ENCODE assay signal across 21 cellular contexts in the genomic region with DNA sequence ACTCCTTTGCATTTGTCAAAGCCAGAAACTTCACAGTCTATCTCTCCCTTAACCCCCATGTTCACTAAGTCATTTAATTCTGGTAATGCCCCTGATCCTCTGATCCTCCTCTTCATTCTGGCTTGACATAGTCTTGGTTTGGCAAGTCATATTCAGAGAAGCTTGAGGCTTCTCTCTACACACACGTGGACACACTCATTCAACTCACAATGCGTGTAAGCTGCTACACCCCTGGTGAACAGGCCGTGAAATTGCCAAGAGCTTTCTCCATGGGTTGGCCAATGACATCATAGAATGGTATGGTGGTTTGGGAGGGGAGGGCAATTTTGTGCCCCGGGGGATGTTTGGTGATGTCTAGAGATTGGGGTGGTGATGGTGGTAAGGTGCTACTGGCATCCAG. TPM values are rescaled to one million over a fixed set of nuclear protein-coding genes. Genes with fewer than 3 reads are reported as not detected.
"Had no signal": no experiment of that assay in that cellular context is flagged by ENCODE, and none has a peak within 500 bp of the region (broad histone marks: within the 10 kb centered on the region; RNA-seq: fewer than 3 reads in every experiment).

No MANE protein-coding gene starts in this region.

- H3K9me3 ChIP-seq: colonic mucosa, pancreas had no signal

- FAIRE-seq: endothelial cell of umbilical vein, kidney, pancreas had no signal

- H3K9me3 Mint-ChIP-seq: immature natural killer cell had no signal

- H3K27me3 ChIP-seq: colonic mucosa, neural progenitor cell had no signal

- H3K36me3 ChIP-seq: colonic mucosa, left ventricle myocardium inferior, lower lobe of right lung, neural progenitor cell, pancreas had no signal

- H3K36me3 Mint-ChIP-seq: immature natural killer cell, neural progenitor cell had no signal

- H3K4me3 ChIP-seq: colonic mucosa, left ventricle myocardium inferior, lower lobe of right lung, neural progenitor cell, pancreas, smooth muscle cell had no signal

- H3K4me1 ChIP-seq: colonic mucosa, foreskin keratinocyte, left ventricle myocardium inferior, lower lobe of right lung, neural progenitor cell, pancreas had no signal

- H3K4me3 Mint-ChIP-seq: immature natural killer cell; memory B cell; natural killer cell treated with Interleukin-12 subunit alpha and Interleukin-12 subunit beta and Interleukin-15 and Interleukin-18, amount 100 ng/mL, for 72 hours; neural progenitor cell; stimulated activated naive B cell treated with anti-CD40 and anti-IgM and Interleukin-4, amounts not matched to agents 10 μg/mL and 1 μg/mL and 100 μg/mL, for 72 hours had no signal

- DNase-seq: colonic mucosa; dermis blood vessel endothelial cell; erythroblast; foreskin keratinocyte; immature natural killer cell; kidney; left cardiac atrium; left ventricle myocardium inferior; lower lobe of right lung; midbrain; occipital lobe; pancreas; right cardiac atrium; stimulated activated CD4-positive, alpha-beta T cell treated with anti-CD3 and anti-CD28 coated beads, Interleukin-4, amount 100 ng/mL, for 24 hours; stimulated activated naive B cell treated with anti-CD40 and anti-IgM and Interleukin-4, amounts not matched to agents 10 μg/mL and 1 μg/mL and 100 μg/mL, for 72 hours had no signal

- ATAC-seq: foreskin keratinocyte; left cardiac atrium; lower lobe of right lung; pancreas; right cardiac atrium; stimulated activated naive B cell treated with anti-CD40 and anti-IgM and Interleukin-4, amounts not matched to agents 10 μg/mL and 1 μg/mL and 100 μg/mL, for 72 hours had no signal

- H3K27ac Mint-ChIP-seq: immature natural killer cell; memory B cell; natural killer cell treated with Interleukin-12 subunit alpha and Interleukin-12 subunit beta and Interleukin-15 and Interleukin-18, amount 100 ng/mL, for 72 hours; neural progenitor cell; progenitor cell of endocrine pancreas; stimulated activated naive B cell treated with anti-CD40 and anti-IgM and Interleukin-4, amounts not matched to agents 10 μg/mL and 1 μg/mL and 100 μg/mL, for 72 hours had no signal

- H3K4me1 Mint-ChIP-seq: immature natural killer cell, neural progenitor cell had no signal

- H3K9ac ChIP-seq: neural progenitor cell had no signal

- H2AFZ ChIP-seq: neural progenitor cell had no signal

- H3K4me2 ChIP-seq: neural progenitor cell, smooth muscle cell had no signal

- H3K27ac ChIP-seq: colonic mucosa, foreskin keratinocyte, left ventricle myocardium inferior, lower lobe of right lung, neural progenitor cell, pancreas had no signal

RNA-seq across cellular contexts. Expression of gene FLT1, which starts 47.9 kb away (rescaled TPM):
- total RNA-seq: foreskin keratinocyte had no signal
